ENCODE assay signal across 1 cellular context in genomic region chr19:48362716-48363499, GRCh38.
TF ChIP-seq lines count a peak whose summit lies in the region.

No MANE protein-coding gene starts in this region.

TF ChIP-seq in GM12878, 131 proteins besides CTCF, POLR2A, EP300 and RAD21 (continues in another document):
- TF ChIP-seq HDAC6 (IDR thresholded peaks at IDR 0.05; ENCODE audit: unreplicated experiment) (no peak), IRF5 (IDR thresholded peaks at IDR 0.05; ENCODE audit: borderline replicate concordance) (no peak), IRF4 (IDR thresholded peaks at IDR 0.05; ENCODE audit: low read depth, low read length) (no peak), HSF1 (IDR thresholded peaks at IDR 0.05; ENCODE audit: low read depth, low read length) (no peak), CEBPZ (IDR thresholded peaks at IDR 0.05; ENCODE audit: low read depth, low read length) (no peak), E2F4 (IDR thresholded peaks at IDR 0.05; ENCODE audit: low read depth, low read length) (no peak), MTA3 (IDR thresholded peaks at IDR 0.05; ENCODE audit: borderline replicate concordance, low read length) (no peak), ZNF687 (IDR thresholded peaks at IDR 0.05) (no peak), WRNIP1 (IDR thresholded peaks at IDR 0.05; ENCODE audit: borderline replicate concordance, low read depth, low read length) (no peak), JUND (IDR thresholded peaks at IDR 0.05; ENCODE audit: low read depth, low read length) (no peak), ATF2 (IDR thresholded peaks at IDR 0.05; ENCODE audit: low read length) (no peak), USF1 (IDR thresholded peaks at IDR 0.05; ENCODE audit: borderline replicate concordance, extremely low read length, insufficient read depth, low read depth, low read length) (no peak), ASH2L (IDR thresholded peaks at IDR 0.05; ENCODE audit: borderline replicate concordance, low read depth) (no peak), SREBF2 (IDR thresholded peaks at IDR 0.05; ENCODE audit: low read length) (no peak), BCL11A (IDR thresholded peaks at IDR 0.05; ENCODE audit: low read depth, low read length) (no peak), ZBTB33 (IDR thresholded peaks at IDR 0.05) (no peak), TCF7 (IDR thresholded peaks at IDR 0.05; ENCODE audit: borderline replicate concordance) (no peak), KLF5 (IDR thresholded peaks at IDR 0.05; ENCODE audit: partially characterized antibody) (no peak), NR2C2 (IDR thresholded peaks at IDR 0.05; ENCODE audit: borderline replicate concordance, control insufficient read depth, insufficient read length, low read depth) (no peak), RB1 (IDR thresholded peaks at IDR 0.05; ENCODE audit: borderline replicate concordance) (peak; percentile 58; the same call in 1 of the 2 replicates), ZZZ3 (IDR thresholded peaks at IDR 0.05; ENCODE audit: control insufficient read depth, insufficient read length, low read depth) (no peak), MXI1 (IDR thresholded peaks at IDR 0.05; ENCODE audit: low read depth, low read length) (peak; percentile 27; the same call in 1 of the 2 replicates), YBX1 (IDR thresholded peaks at IDR 0.05) (no peak), FOS (IDR thresholded peaks at IDR 0.05; ENCODE audit: borderline replicate concordance, extremely low read depth, insufficient read length) (no peak), BMI1 (IDR thresholded peaks at IDR 0.05; ENCODE audit: borderline replicate concordance) (no peak), MTA2 (IDR thresholded peaks at IDR 0.05; ENCODE audit: low read depth) (no peak), CBX3 (IDR thresholded peaks at IDR 0.05; ENCODE audit: borderline replicate concordance, low read depth) (no peak), ZNF207 (IDR thresholded peaks at IDR 0.05; ENCODE audit: borderline replicate concordance) (0 out of 2 replicates have a peak, but pooled peaks have one; percentile 17), TAF1 (IDR thresholded peaks at IDR 0.05; ENCODE audit: borderline replicate concordance, low read depth, low read length) (no peak), BACH1 (IDR thresholded peaks at IDR 0.05; ENCODE audit: borderline replicate concordance) (no peak), PKNOX1 (IDR thresholded peaks at IDR 0.05) (no peak), CHD4 (IDR thresholded peaks at IDR 0.05) (no peak), EGR1 (IDR thresholded peaks at IDR 0.05; ENCODE audit: borderline replicate concordance in 1 of 2, low read depth in 2 of 2, low read length in 2 of 2) (no peak), LARP7 (IDR thresholded peaks at IDR 0.05) (no peak; the same call in 1 of the 2 replicates), ZNF622 (IDR thresholded peaks at IDR 0.05) (no peak), NBN (IDR thresholded peaks at IDR 0.05) (no peak), RELB (IDR thresholded peaks at IDR 0.05; ENCODE audit: low read depth) (0 out of 2 replicates have a peak, but pooled peaks have one; percentile 24), ZNF24 (IDR thresholded peaks at IDR 0.05) (no peak), YY1 (IDR thresholded peaks at IDR 0.05; ENCODE audit: low read depth, low read length) (peak; percentile 69), SIX5 (IDR thresholded peaks at IDR 0.05; ENCODE audit: low read depth, low read length, severe bottlenecking) (peak; percentile 99), RELA (IDR thresholded peaks at IDR 0.05; ENCODE audit: borderline replicate concordance, partially characterized antibody) (peak; percentile 67), PAX5 (IDR thresholded peaks at IDR 0.05; ENCODE audit: borderline replicate concordance, low read depth, low read length) (no peak)
